In the genomic region with DNA sequence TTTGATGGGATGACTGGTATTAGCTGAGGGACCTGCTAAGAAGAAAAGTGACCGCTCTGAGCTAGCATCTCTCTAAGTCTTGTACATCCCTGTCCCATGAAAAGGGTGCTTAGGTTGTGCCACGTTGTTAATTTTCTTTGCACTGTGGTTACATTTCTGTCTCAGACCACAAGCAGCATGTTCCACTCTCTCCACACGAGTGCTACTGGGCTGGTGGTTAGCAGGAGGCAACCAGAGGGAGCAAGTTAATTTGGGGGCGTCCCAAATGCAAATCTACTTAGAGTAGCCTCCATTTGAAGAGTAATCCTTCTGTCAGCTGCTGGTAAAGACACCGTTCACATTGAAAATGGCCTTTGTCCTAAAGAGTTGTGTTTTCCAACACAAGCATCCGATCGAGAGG, we compare ENCODE assay signal across 1 cellular context.
TF ChIP-seq lines count a peak whose summit lies in the region.

No MANE protein-coding gene starts in this region.

TF ChIP-seq in GM23338, 12 proteins besides CTCF, POLR2A, EP300 and RAD21:
- TF ChIP-seq JUNB (IDR thresholded peaks at IDR 0.05; ENCODE audit: unreplicated experiment): no peak
- TF ChIP-seq POLR2AphosphoS5 (IDR thresholded peaks at IDR 0.05; ENCODE audit: low read depth): no peak
- no peak for TF ChIP-seq STAT1 (IDR thresholded peaks at IDR 0.05; ENCODE audit: unreplicated experiment)
- TF ChIP-seq ZNF331 (CRISPR knock-in tag; IDR thresholded peaks at IDR 0.05; ENCODE audit: low read depth): no peak
- TF ChIP-seq, protein P1, sequence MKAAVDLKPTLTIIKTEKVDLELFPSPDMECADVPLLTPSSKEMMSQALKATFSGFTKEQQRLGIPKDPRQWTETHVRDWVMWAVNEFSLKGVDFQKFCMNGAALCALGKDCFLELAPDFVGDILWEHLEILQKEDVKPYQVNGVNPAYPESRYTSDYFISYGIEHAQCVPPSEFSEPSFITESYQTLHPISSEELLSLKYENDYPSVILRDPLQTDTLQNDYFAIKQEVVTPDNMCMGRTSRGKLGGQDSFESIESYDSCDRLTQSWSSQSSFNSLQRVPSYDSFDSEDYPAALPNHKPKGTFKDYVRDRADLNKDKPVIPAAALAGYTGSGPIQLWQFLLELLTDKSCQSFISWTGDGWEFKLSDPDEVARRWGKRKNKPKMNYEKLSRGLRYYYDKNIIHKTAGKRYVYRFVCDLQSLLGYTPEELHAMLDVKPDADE (IDR thresholded peaks at IDR 0.05): no peak
- TF ChIP-seq, protein P2, sequence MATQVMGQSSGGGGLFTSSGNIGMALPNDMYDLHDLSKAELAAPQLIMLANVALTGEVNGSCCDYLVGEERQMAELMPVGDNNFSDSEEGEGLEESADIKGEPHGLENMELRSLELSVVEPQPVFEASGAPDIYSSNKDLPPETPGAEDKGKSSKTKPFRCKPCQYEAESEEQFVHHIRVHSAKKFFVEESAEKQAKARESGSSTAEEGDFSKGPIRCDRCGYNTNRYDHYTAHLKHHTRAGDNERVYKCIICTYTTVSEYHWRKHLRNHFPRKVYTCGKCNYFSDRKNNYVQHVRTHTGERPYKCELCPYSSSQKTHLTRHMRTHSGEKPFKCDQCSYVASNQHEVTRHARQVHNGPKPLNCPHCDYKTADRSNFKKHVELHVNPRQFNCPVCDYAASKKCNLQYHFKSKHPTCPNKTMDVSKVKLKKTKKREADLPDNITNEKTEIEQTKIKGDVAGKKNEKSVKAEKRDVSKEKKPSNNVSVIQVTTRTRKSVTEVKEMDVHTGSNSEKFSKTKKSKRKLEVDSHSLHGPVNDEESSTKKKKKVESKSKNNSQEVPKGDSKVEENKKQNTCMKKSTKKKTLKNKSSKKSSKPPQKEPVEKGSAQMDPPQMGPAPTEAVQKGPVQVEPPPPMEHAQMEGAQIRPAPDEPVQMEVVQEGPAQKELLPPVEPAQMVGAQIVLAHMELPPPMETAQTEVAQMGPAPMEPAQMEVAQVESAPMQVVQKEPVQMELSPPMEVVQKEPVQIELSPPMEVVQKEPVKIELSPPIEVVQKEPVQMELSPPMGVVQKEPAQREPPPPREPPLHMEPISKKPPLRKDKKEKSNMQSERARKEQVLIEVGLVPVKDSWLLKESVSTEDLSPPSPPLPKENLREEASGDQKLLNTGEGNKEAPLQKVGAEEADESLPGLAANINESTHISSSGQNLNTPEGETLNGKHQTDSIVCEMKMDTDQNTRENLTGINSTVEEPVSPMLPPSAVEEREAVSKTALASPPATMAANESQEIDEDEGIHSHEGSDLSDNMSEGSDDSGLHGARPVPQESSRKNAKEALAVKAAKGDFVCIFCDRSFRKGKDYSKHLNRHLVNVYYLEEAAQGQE (IDR thresholded peaks at IDR 0.05; ENCODE audit: unreplicated experiment): no peak
- no peak for TF ChIP-seq EZH2phosphoT487 (IDR thresholded peaks at IDR 0.05; ENCODE audit: unreplicated experiment)
- no peak for TF ChIP-seq ZNF114 (CRISPR knock-in tag; IDR thresholded peaks at IDR 0.05)
- TF ChIP-seq EZH2 (IDR thresholded peaks at IDR 0.05; ENCODE audit: low read depth, unreplicated experiment): no peak
- TF ChIP-seq, protein P3, sequence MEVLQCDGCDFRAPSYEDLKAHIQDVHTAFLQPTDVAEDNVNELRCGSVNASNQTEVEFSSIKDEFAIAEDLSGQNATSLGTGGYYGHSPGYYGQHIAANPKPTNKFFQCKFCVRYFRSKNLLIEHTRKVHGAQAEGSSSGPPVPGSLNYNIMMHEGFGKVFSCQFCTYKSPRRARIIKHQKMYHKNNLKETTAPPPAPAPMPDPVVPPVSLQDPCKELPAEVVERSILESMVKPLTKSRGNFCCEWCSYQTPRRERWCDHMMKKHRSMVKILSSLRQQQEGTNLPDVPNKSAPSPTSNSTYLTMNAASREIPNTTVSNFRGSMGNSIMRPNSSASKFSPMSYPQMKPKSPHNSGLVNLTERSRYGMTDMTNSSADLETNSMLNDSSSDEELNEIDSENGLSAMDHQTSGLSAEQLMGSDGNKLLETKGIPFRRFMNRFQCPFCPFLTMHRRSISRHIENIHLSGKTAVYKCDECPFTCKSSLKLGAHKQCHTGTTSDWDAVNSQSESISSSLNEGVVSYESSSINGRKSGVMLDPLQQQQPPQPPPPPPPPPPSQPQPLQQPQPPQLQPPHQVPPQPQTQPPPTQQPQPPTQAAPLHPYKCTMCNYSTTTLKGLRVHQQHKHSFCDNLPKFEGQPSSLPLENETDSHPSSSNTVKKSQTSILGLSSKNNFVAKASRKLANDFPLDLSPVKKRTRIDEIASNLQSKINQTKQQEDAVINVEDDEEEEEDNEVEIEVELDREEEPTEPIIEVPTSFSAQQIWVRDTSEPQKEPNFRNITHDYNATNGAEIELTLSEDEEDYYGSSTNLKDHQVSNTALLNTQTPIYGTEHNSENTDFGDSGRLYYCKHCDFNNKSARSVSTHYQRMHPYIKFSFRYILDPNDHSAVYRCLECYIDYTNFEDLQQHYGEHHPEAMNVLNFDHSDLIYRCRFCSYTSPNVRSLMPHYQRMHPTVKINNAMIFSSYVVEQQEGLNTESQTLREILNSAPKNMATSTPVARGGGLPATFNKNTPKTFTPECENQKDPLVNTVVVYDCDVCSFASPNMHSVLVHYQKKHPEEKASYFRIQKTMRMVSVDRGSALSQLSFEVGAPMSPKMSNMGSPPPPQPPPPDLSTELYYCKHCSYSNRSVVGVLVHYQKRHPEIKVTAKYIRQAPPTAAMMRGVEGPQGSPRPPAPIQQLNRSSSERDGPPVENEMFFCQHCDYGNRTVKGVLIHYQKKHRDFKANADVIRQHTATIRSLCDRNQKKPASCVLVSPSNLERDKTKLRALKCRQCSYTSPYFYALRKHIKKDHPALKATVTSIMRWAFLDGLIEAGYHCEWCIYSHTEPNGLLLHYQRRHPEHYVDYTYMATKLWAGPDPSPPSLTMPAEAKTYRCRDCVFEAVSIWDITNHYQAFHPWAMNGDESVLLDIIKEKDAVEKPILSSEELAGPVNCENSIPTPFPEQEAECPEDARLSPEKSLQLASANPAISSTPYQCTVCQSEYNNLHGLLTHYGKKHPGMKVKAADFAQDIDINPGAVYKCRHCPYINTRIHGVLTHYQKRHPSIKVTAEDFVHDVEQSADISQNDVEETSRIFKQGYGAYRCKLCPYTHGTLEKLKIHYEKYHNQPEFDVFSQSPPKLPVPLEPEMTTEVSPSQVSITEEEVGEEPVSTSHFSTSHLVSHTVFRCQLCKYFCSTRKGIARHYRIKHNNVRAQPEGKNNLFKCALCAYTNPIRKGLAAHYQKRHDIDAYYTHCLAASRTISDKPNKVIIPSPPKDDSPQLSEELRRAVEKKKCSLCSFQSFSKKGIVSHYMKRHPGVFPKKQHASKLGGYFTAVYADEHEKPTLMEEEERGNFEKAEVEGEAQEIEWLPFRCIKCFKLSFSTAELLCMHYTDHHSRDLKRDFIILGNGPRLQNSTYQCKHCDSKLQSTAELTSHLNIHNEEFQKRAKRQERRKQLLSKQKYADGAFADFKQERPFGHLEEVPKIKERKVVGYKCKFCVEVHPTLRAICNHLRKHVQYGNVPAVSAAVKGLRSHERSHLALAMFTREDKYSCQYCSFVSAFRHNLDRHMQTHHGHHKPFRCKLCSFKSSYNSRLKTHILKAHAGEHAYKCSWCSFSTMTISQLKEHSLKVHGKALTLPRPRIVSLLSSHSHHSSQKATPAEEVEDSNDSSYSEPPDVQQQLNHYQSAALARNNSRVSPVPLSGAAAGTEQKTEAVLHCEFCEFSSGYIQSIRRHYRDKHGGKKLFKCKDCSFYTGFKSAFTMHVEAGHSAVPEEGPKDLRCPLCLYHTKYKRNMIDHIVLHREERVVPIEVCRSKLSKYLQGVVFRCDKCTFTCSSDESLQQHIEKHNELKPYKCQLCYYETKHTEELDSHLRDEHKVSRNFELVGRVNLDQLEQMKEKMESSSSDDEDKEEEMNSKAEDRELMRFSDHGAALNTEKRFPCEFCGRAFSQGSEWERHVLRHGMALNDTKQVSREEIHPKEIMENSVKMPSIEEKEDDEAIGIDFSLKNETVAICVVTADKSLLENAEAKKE (CRISPR knock-in tag; IDR thresholded peaks at IDR 0.05): no peak
- TF ChIP-seq NANOG (IDR thresholded peaks at IDR 0.05; ENCODE audit: borderline replicate concordance): no peak
- no peak for TF ChIP-seq CREB1 (CRISPR knock-in tag; IDR thresholded peaks at IDR 0.05; ENCODE audit: low read depth)
